16 cellular contexts compared by ENCODE assay signal in the genomic region with DNA sequence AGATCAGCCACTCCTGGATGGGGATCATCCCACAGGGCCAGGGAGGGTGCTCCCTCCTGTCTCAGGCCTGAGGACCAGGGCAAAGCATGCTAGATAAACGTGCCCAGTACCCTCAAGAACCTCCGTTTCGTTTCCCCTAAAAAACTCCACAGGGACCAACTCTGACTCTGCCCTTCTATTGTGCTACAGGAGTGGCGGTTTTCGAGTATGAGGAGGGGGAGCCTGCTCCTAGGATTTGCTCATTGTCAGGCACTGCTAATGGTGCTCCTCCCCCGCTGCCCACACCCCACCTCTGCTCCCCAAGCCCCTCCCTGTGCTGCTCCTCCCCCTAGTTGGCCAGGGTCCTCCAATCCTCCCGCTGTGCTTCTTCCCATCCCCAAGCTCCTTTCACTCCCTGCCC. TPM values are rescaled to one million over a fixed set of nuclear protein-coding genes. Genes with fewer than 3 reads are reported as not detected.
A peak's percentile ranks its signal among the peaks of the same experiment; 100 is the strongest.
DNase-seq lines count a peak whose midpoint lies in the region; ATAC-seq, FAIRE-seq and TF ChIP-seq lines count a peak whose summit lies in the region.
"Had no signal": no experiment of that assay in that cellular context is flagged by ENCODE, and none has a peak within 500 bp of the region (broad histone marks: within the 10 kb centered on the region; RNA-seq: fewer than 3 reads in every experiment).

No MANE protein-coding gene starts in this region.

- H3K9me3 ChIP-seq in left ventricle myocardium inferior (replicated peaks) (no peaks in the 10 kb centered on the region), H1 (ENCODE audit: insufficient read depth in 2 of 2, low read depth in 1 of 2, low read length in 1 of 2) (no peaks in the 10 kb centered on the region)
- H3K9me3 ChIP-seq: A549, MG63 had no signal

- no peak overlapping the region for H4K5ac ChIP-seq in H1 (ENCODE audit: insufficient read length, low read depth, low read length)

- no peak overlapping the region for H2BK20ac ChIP-seq in H1 (ENCODE audit: low read length)

- H3K36me3 ChIP-seq in left ventricle myocardium inferior (no peaks in the 10 kb centered on the region), H1 (ENCODE audit: control insufficient read depth in 2 of 4, insufficient read depth in 4 of 4, low read length in 3 of 4) (no peaks in the 10 kb centered on the region)
- H3K36me3 ChIP-seq: MG63 had no signal

- H3K56ac ChIP-seq in H1 (replicated peaks; ENCODE audit: insufficient read length, low read depth, low read length): no peak overlapping the region

- H2AFZ ChIP-seq in H1 (ENCODE audit: low read length): no peak overlapping the region
- H2AFZ ChIP-seq: PC-9 had no signal

- peak overlapping the region; percentile 95 for H4K91ac ChIP-seq in H1 (replicated peaks; ENCODE audit: insufficient read length, low read length)

- peak overlapping the region; percentile 88; the same call in 1 of the 2 replicates for H2BK15ac ChIP-seq in H1 (ENCODE audit: low read length)

- H3K27me3 ChIP-seq in left ventricle myocardium inferior (ENCODE audit: low read depth) (no peaks in the 10 kb centered on the region), H1 (replicated peaks in 1 of 4; ENCODE audit: control insufficient read depth in 3 of 4, extremely low read depth in 1 of 4, insufficient read depth in 3 of 4, low read length in 3 of 4) (no peaks in the 10 kb centered on the region)
- H3K27me3 ChIP-seq: MG63 had no signal

- H3K18ac ChIP-seq in H1 (ENCODE audit: extremely low read depth, low read length): peak overlapping the region; percentile 64

- peak; percentile 9 for ATAC-seq in Right ventricle myocardium inferior
- ATAC-seq in GM19467 (IDR thresholded peaks at IDR 0.05; ENCODE audit: unreplicated experiment): no peak
- no peak for ATAC-seq in HG03045 (IDR thresholded peaks at IDR 0.05; ENCODE audit: unreplicated experiment)

- TF ChIP-seq EP300 in H1 (IDR thresholded peaks at IDR 0.05; ENCODE audit: borderline replicate concordance in 1 of 2, low read depth in 2 of 2, low read length in 2 of 2): no peak

- no peak for TF ChIP-seq POLR2A in H1 (IDR thresholded peaks at IDR 0.05; ENCODE audit: control extremely low read depth in 1 of 2, low read depth in 2 of 2, low read length in 2 of 2)

- TF ChIP-seq RAD21 in H1 (IDR thresholded peaks at IDR 0.05 in 1 of 2, conservative IDR thresholded peaks at IDR 0.05 in 1 of 2; ENCODE audit: low read depth in 2 of 2, low read length in 2 of 2): no peak

- no peak for FAIRE-seq in H1 (lab: Jason Lieb, UNC)
- FAIRE-seq: A549 had no signal

- H3K23me2 ChIP-seq in H1 (ENCODE audit: low read depth, low read length): peaks cover 2% of the 10 kb centered on the region; the same call in 1 of the 2 replicates

- no peak overlapping the region for H2AK5ac ChIP-seq in H1 (ENCODE audit: low read depth, low read length)

- H3K79me2 ChIP-seq in H1 (ENCODE audit: control insufficient read depth in 1 of 2, insufficient read depth in 2 of 2, low read length in 2 of 2): peaks cover 0 to 40% of the 10 kb centered on the region in 2 experiments; a peak in 2 of 4 replicates

- H3K4me3 ChIP-seq in left ventricle myocardium inferior (no peak overlapping the region), H1 (ENCODE audit: extremely low read depth in 1 of 4, insufficient read depth in 2 of 4, low read depth in 3 of 4, low read length in 4 of 4) (0 out of 8 replicates have a peak overlapping the region, but pooled peaks of 1 of the 4 experiments have one; percentile 6)
- H3K4me3 ChIP-seq: A549, MG63, PC-9, SK-N-MC had no signal

- WGBS in H1 (ENCODE audit: extremely low coverage in 1 of 2, insufficient coverage in 1 of 2, insufficient read length in 1 of 2, insufficient replicate concordance in 2 of 2, low coverage in 1 of 2, low lambda C conversion rate in 2 of 2, missing lambda C conversion rate in 1 of 2), 2 experiments: 57% methylated on average over 3 of the region's 7 CpGs; no CpG with 5 or more reads in 1 of the 2 experiments

- no peak overlapping the region for H3K9ac ChIP-seq in H1 (replicated peaks in 1 of 4; ENCODE audit: extremely low read depth in 1 of 4, low read depth in 3 of 4, low read length in 3 of 4)

- peak overlapping the region; percentile 16 to 42; a peak in 1 of 4 replicates for H3K4me2 ChIP-seq in H1 (ENCODE audit: insufficient read depth in 1 of 2, low read depth in 2 of 2, low read length in 2 of 2)
- H3K4me2 ChIP-seq: A549, PC-9 had no signal

- DNase-seq in Right ventricle myocardium inferior (ENCODE audit: missing footprints) (no peak), left ventricle myocardium inferior (no peak), NAMALWA (ENCODE audit: low spot score) (peak; percentile 11), H1 (ENCODE audit: low read depth in 1 of 2, low spot score in 2 of 2) (no peak), GDM1 (lab: John Stamatoyannopoulos, UW) (no peak)
- DNase-seq: COR-L47, MG63, NCI-H1105 treated with DMSO at 0.1 percent for 48 hours, NCI-H187 treated with DMSO at 0.1 percent for 48 hours, NCI-H2171 treated with DMSO at 0.1 percent for 48 hours, PC-9 had no signal

- POLR2A ChIA-PET in H1 (lab: Charles Lee; ENCODE audit: partially characterized antibody): interaction anchor here (0.8 to 5.5 kb wide), 4 partner anchors 11 to 71 kb away, joined by 3 to 38 read pairs (median 4); no protein-coding TSS in a partner anchor

- peaks cover 8% of the 10 kb centered on the region for H3K4me1 ChIP-seq in left ventricle myocardium inferior
- peaks cover 5 to 28% (median 10%) of the 10 kb centered on the region in 4 experiments; a peak in 5 of 7 replicates for H3K4me1 ChIP-seq in H1 (replicated peaks in 1 of 4; ENCODE audit: control insufficient read depth in 3 of 4, insufficient read depth in 4 of 4, low read length in 3 of 4)
- H3K4me1 ChIP-seq: A549 had no signal

- H4K8ac ChIP-seq in H1 (ENCODE audit: extremely low read depth, insufficient read depth, low read length): no peak overlapping the region; the same call in 1 of the 2 replicates

- H2BK5ac ChIP-seq in H1 (ENCODE audit: low read depth, low read length): 0 out of 2 replicates have a peak overlapping the region, but pooled peaks have one; percentile 44

- H3K4ac ChIP-seq in H1 (replicated peaks; ENCODE audit: insufficient read length, low read depth, low read length): no peak overlapping the region

- no peak overlapping the region for H3K27ac ChIP-seq in left ventricle myocardium inferior (replicated peaks)
- H3K27ac ChIP-seq in H1 (ENCODE audit: low read depth, low read length): 0 out of 2 replicates have a peak overlapping the region, but pooled peaks have one; percentile 30
- H3K27ac ChIP-seq: A549, PC-9, SK-N-MC had no signal

- peak overlapping the region; percentile 55; the same call in 1 of the 2 replicates for H2BK12ac ChIP-seq in H1 (ENCODE audit: low read depth, low read length)

- H4K20me1 ChIP-seq in H1 (replicated peaks in 1 of 2; ENCODE audit: control insufficient read depth in 1 of 2, insufficient read depth in 2 of 2, low read length in 2 of 2): peaks cover 0 to 8% of the 10 kb centered on the region in 2 experiments

- H3K79me1 ChIP-seq in H1 (ENCODE audit: low read depth, low read length): peaks cover 4% of the 10 kb centered on the region

- no peak overlapping the region for H3K23ac ChIP-seq in H1 (ENCODE audit: insufficient read length)

- peak overlapping the region; percentile 61 for H2BK120ac ChIP-seq in H1 (replicated peaks; ENCODE audit: low read depth, low read length)

- no peak overlapping the region for H3K14ac ChIP-seq in H1 (ENCODE audit: insufficient read length)

- CTCF ChIA-PET in H1 (lab: Charles Lee; ENCODE audit: partially characterized antibody): interaction anchor here (1.2 to 2.0 kb wide), 2 partner anchors 10 to 17 kb away, joined by 3 to 9 read pairs; no protein-coding TSS in a partner anchor

- no peak for TF ChIP-seq CTCF in left ventricle myocardium inferior (IDR thresholded peaks at IDR 0.05; ENCODE audit: borderline replicate concordance)
- TF ChIP-seq CTCF in H1 (IDR thresholded peaks at IDR 0.05; ENCODE audit: control extremely low read depth in 1 of 3, insufficient read depth in 1 of 3, low read depth in 1 of 3, low read length in 3 of 3): no peak

- intact Hi-C loops in Right ventricle myocardium inferior (cut with DNase I) (no loop called here), left ventricle myocardium inferior (cut with micrococcal nuclease) (no loop called here)

TF ChIP-seq in H1, 55 proteins besides CTCF, POLR2A, EP300 and RAD21:
- TF ChIP-seq HDAC2 (IDR thresholded peaks at IDR 0.05; ENCODE audit: borderline replicate concordance in 1 of 2, low read depth in 2 of 2, low read length in 2 of 2): no peak
- TF ChIP-seq CBX8 (IDR thresholded peaks at IDR 0.05; ENCODE audit: borderline replicate concordance, low read depth, low read length): no peak
- peak; percentile 33 for TF ChIP-seq ASH2L (IDR thresholded peaks at IDR 0.05; ENCODE audit: low read length)
- no peak for TF ChIP-seq NRF1 (IDR thresholded peaks at IDR 0.05; ENCODE audit: low read depth, low read length)
- no peak for TF ChIP-seq PHF8 (conservative IDR thresholded peaks at IDR 0.05; ENCODE audit: low read depth, low read length)
TF ChIP-seq in H1: peak in this region for 1.

RNA-seq across cellular contexts. Expression of a gene that starts 32.0 kb away (rescaled TPM):
- total RNA-seq in Right ventricle myocardium inferior (15.5 TPM), left ventricle myocardium inferior (10.6 TPM)
- 18.4 and 21.2 TPM in 2 replicates for total RNA-seq in H1 (2021; fragmentation: NEBNext Ultra II Directional; extraction: Animal tissue kit (Norgen Biotek cat#: 25700))
- polyA plus RNA-seq in H1 (2011; rRNA removed): 16.3 and 17.2 TPM in 2 replicates
- 19.2 TPM for polyA plus RNA-seq in H1 (2011; cell fraction: cytosol; rRNA removed)
- polyA plus RNA-seq in H1 (2011; cell fraction: nucleus; rRNA removed): 26.3 TPM
- 14.3 to 21.6 TPM (median 19.5 TPM) in 4 replicates for polyA plus RNA-seq in H1 (2012, experiment 1 of 2)
- 13.3 TPM for polyA plus RNA-seq in H1 (2012, experiment 2 of 2)
- 11.0 TPM for polyA plus RNA-seq in H1 (2013, experiment 1 of 2)
- polyA plus RNA-seq in H1 (2013, experiment 2 of 2): 12.3 TPM
- 27.6 and 30.6 TPM in 2 replicates for polyA minus RNA-seq in H1 (2011; rRNA and poly(A)+ RNA removed)
- 13.5 TPM for polyA minus RNA-seq in H1 (2011; cell fraction: cytosol; rRNA and poly(A)+ RNA removed)
- 10.5 TPM for polyA minus RNA-seq in H1 (2011; cell fraction: nucleus; rRNA and poly(A)+ RNA removed)
- total RNA-seq: NCI-H460, PC-9 had no signal
